ENCODE assay signal across 14 cellular contexts in genomic region chr11:85948884-85949283, GRCh38.
DNase-seq lines count a peak whose midpoint lies in the region; ATAC-seq and TF ChIP-seq lines count a peak whose summit lies in the region.
"Had no signal": no experiment of that assay in that cellular context is flagged by ENCODE, and none has a peak within 500 bp of the region (broad histone marks: within the 10 kb centered on the region; RNA-seq: fewer than 3 reads in every experiment).

No MANE protein-coding gene starts in this region.

- peak overlapping the region; percentile 78 for H3K27ac Mint-ChIP-seq in activated CD4-positive, alpha-beta memory T cell treated with anti-CD3 and anti-CD28 coated beads for 36 hours
- H3K27ac Mint-ChIP-seq in progenitor cell of endocrine pancreas: peak overlapping the region; percentile 88
- H3K27ac Mint-ChIP-seq: CD8-positive, alpha-beta T cell had no signal

- CTCF ChIA-PET in activated CD4-positive, alpha-beta memory T cell treated with anti-CD3 and anti-CD28 coated beads for 36 hours (lab: Charles Lee): interaction anchor here (0.6 to 1.6 kb wide), 3 partner anchors 10 to 245 kb away, joined by 3 to 5 read pairs (median 3); no protein-coding TSS in a partner anchor

- peaks cover 41% of the 10 kb centered on the region for H3K9me3 Mint-ChIP-seq in activated CD4-positive, alpha-beta memory T cell treated with anti-CD3 and anti-CD28 coated beads for 36 hours
- H3K9me3 Mint-ChIP-seq in progenitor cell of endocrine pancreas (ENCODE audit: low read depth): peaks cover 17% of the 10 kb centered on the region

- H3K36me3 Mint-ChIP-seq in activated CD4-positive, alpha-beta memory T cell treated with anti-CD3 and anti-CD28 coated beads for 36 hours: peaks cover 28% of the 10 kb centered on the region
- H3K36me3 Mint-ChIP-seq in progenitor cell of endocrine pancreas (ENCODE audit: insufficient read depth): peaks cover 4% of the 10 kb centered on the region

- no peaks in the 10 kb centered on the region for H3K27me3 Mint-ChIP-seq in activated CD4-positive, alpha-beta memory T cell treated with anti-CD3 and anti-CD28 coated beads for 36 hours
- no peaks in the 10 kb centered on the region for H3K27me3 Mint-ChIP-seq in progenitor cell of endocrine pancreas

- no peak for DNase-seq in activated CD4-positive, alpha-beta memory T cell treated with anti-CD3 and anti-CD28 coated beads for 36 hours
- DNase-seq in progenitor cell of endocrine pancreas (ENCODE audit: low spot score, unreplicated experiment): no peak
- no peak for DNase-seq in NCI-H748 (lab: John Stamatoyannopoulos, UW; ENCODE audit: unreplicated experiment)
- DNase-seq in NCI-H345 treated with DMSO at 0.1 percent for 48 hours (lab: John Stamatoyannopoulos, UW; ENCODE audit: unreplicated experiment): no peak
- DNase-seq in A172 (ENCODE audit: low spot score): no peak
- DNase-seq: activated CD8-positive, alpha-beta memory T cell treated with anti-CD3 and anti-CD28 coated beads, Interleukin-2, amount 50 U/mL, for 4 hours; CD8-positive, alpha-beta T cell; central memory CD4-positive, alpha-beta T cell; KG1; NCI-H2171; T1000 had no signal

- intact Hi-C loops in activated CD4-positive, alpha-beta memory T cell treated with anti-CD3 and anti-CD28 coated beads for 36 hours (cut with micrococcal nuclease): loop anchor here (1.0 to 10.0 kb wide), 15 partner anchors 72 to 563 kb away; partner anchors contain the start of genes CCDC83, PICALM and TMEM126B

- POLR2A ChIA-PET in activated CD4-positive, alpha-beta memory T cell treated with anti-CD3 and anti-CD28 coated beads for 36 hours (lab: Charles Lee): interaction anchor here (1.1 to 1.6 kb wide), 3 partner anchors 16 to 644 kb away, joined by 3 to 5 read pairs (median 4); no protein-coding TSS in a partner anchor

- H3K4me1 Mint-ChIP-seq in activated CD4-positive, alpha-beta memory T cell treated with anti-CD3 and anti-CD28 coated beads for 36 hours (ENCODE audit: low read depth): peaks cover 47% of the 10 kb centered on the region
- peaks cover 3% of the 10 kb centered on the region for H3K4me1 Mint-ChIP-seq in progenitor cell of endocrine pancreas (ENCODE audit: low read depth)

- peak; percentile 40 for ATAC-seq in GM19035 (IDR thresholded peaks at IDR 0.05; ENCODE audit: unreplicated experiment)
- peak; percentile 36 for ATAC-seq in HG02610 (IDR thresholded peaks at IDR 0.05; ENCODE audit: unreplicated experiment)
- ATAC-seq: CD8-positive, alpha-beta T cell; Panc1 had no signal

- no peak for TF ChIP-seq CTCF in progenitor cell of endocrine pancreas (IDR thresholded peaks at IDR 0.05; ENCODE audit: unreplicated experiment)

- peak overlapping the region; percentile 2 for H3K4me3 Mint-ChIP-seq in activated CD4-positive, alpha-beta memory T cell treated with anti-CD3 and anti-CD28 coated beads for 36 hours
- H3K4me3 Mint-ChIP-seq in progenitor cell of endocrine pancreas (ENCODE audit: low read depth): no peak overlapping the region
- H3K4me3 Mint-ChIP-seq: CD8-positive, alpha-beta T cell had no signal
